In the genomic region with DNA sequence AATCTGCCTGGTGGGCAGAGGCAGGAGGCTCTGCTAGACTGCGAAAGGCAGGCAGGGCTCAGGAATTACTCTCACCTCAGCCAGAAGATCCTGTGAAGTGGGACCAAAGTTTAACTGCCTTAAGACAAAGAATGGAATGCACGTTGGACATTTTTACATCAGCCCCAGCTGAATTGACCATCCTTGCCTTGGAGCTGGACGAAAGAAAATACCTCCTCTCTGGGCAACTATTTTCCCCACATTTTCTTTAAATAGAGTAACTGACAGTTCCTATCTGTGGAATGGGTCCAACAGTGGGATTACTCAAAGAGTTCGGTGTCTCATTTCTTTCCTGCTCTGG, we compare ENCODE assay signal across 9 cellular contexts.
"Had no signal": no experiment of that assay in that cellular context is flagged by ENCODE, and none has a peak within 500 bp of the region (broad histone marks: within the 10 kb centered on the region; RNA-seq: fewer than 3 reads in every experiment).

No MANE protein-coding gene starts in this region.

- ATAC-seq: naive thymus-derived CD8-positive, alpha-beta T cell; T-helper 17 cell had no signal

- H3K4me1 ChIP-seq: upper lobe of left lung had no signal

- DNase-seq: activated naive CD4-positive, alpha-beta T cell; left cardiac atrium; naive thymus-derived CD8-positive, alpha-beta T cell; SHP77; T-helper 17 cell; upper lobe of left lung had no signal

- H3K27me3 ChIP-seq: upper lobe of left lung had no signal

- H3K4me3 ChIP-seq: lung, skin epidermis, upper lobe of left lung had no signal

- H3K27ac ChIP-seq: epithelial cell of prostate, skin epidermis, upper lobe of left lung had no signal

- H3K9me3 ChIP-seq: upper lobe of left lung had no signal
